ENCODE assay signal across 12 cellular contexts in genomic region chr11:61969391-61969758, GRCh38. TPM values are rescaled to one million over a fixed set of nuclear protein-coding genes. Genes with fewer than 3 reads are reported as not detected.
DNase-seq lines count a peak whose midpoint lies in the region; ATAC-seq and TF ChIP-seq lines count a peak whose summit lies in the region.
"Had no signal": no experiment of that assay in that cellular context is flagged by ENCODE, and none has a peak within 500 bp of the region (broad histone marks: within the 10 kb centered on the region; RNA-seq: fewer than 3 reads in every experiment).

No MANE protein-coding gene starts in this region.

- no peak for TF ChIP-seq CTCF in left lung (IDR thresholded peaks at IDR 0.05)

- peaks cover 19% of the 10 kb centered on the region for H3K36me3 Mint-ChIP-seq in T-helper 2 cell treated with Interferon-gamma antibody and Interleukin-4, amounts not matched to agents 5 μg/mL and 100 μg/mL, for 36 hours (ENCODE audit: low read depth)
- peaks cover 26% of the 10 kb centered on the region for H3K36me3 Mint-ChIP-seq in activated naive CD8-positive, alpha-beta T cell treated with anti-CD3 and anti-CD28 coated beads for 36 hours

- H3K4me3 ChIP-seq in left lung (peak overlapping the region in 1 of 2 donors; percentile 92), subcutaneous abdominal adipose tissue (ENCODE audit: low read depth in 1 of 5, low read length in 5 of 5) (no peak overlapping the region)

- peak overlapping the region in 2 of 5 donors; percentile 51 to 60 for H3K9ac ChIP-seq in subcutaneous abdominal adipose tissue (ENCODE audit: low read length in 5 of 5)

- no peak for DNase-seq in T-helper 2 cell treated with Interferon-gamma antibody and Interleukin-4, amounts not matched to agents 5 μg/mL and 100 μg/mL, for 36 hours (ENCODE audit: low spot score)
- DNase-seq in T-helper 2 cell (no peak), left lung (no peak), H4 (ENCODE audit: low spot score) (no peak), GOT3 (lab: John Stamatoyannopoulos, UW) (no peak)
- no peak for DNase-seq in activated naive CD8-positive, alpha-beta T cell treated with anti-CD3 and anti-CD28 coated beads for 36 hours
- DNase-seq: ACHN; NCI-H524 treated with DMSO at 0.1 percent for 48 hours; stimulated activated CD4-positive, alpha-beta T cell treated with anti-CD3 and anti-CD28 coated beads, Interleukin-1b, Interleukin-23, amount 100 ng/mL, for 48 hours had no signal

- no peak for ATAC-seq in left lung
- no peak for ATAC-seq in GM18520 (IDR thresholded peaks at IDR 0.05; ENCODE audit: unreplicated experiment)

- peaks cover 51% of the 10 kb centered on the region for H3K4me1 Mint-ChIP-seq in T-helper 2 cell treated with Interferon-gamma antibody and Interleukin-4, amounts not matched to agents 5 μg/mL and 100 μg/mL, for 36 hours (ENCODE audit: low read depth)
- H3K4me1 Mint-ChIP-seq in activated naive CD8-positive, alpha-beta T cell treated with anti-CD3 and anti-CD28 coated beads for 36 hours, result peaks cover 59% of the 10 kb centered on the region

- H3K9me3 Mint-ChIP-seq in T-helper 2 cell treated with Interferon-gamma antibody and Interleukin-4, amounts not matched to agents 5 μg/mL and 100 μg/mL, for 36 hours, result no peaks in the 10 kb centered on the region
- H3K9me3 Mint-ChIP-seq in activated naive CD8-positive, alpha-beta T cell treated with anti-CD3 and anti-CD28 coated beads for 36 hours, result no peaks in the 10 kb centered on the region

- H3K9me3 ChIP-seq in left lung (no peaks in the 10 kb centered on the region), subcutaneous abdominal adipose tissue (ENCODE audit: control insufficient read depth in 5 of 5, low read length in 5 of 5) (no peaks in the 10 kb centered on the region)

- H3K27me3 Mint-ChIP-seq in T-helper 2 cell treated with Interferon-gamma antibody and Interleukin-4, amounts not matched to agents 5 μg/mL and 100 μg/mL, for 36 hours (ENCODE audit: low read depth), result no peaks in the 10 kb centered on the region
- H3K27me3 Mint-ChIP-seq in activated naive CD8-positive, alpha-beta T cell treated with anti-CD3 and anti-CD28 coated beads for 36 hours, result no peaks in the 10 kb centered on the region

- H3K4me1 ChIP-seq in left lung, result peaks cover 66 to 68% of the 10 kb centered on the region in 2 donors
- peaks cover 22 to 77% (median 73%) of the 10 kb centered on the region in 5 donors for H3K4me1 ChIP-seq in subcutaneous abdominal adipose tissue (ENCODE audit: control insufficient read depth in 5 of 5, insufficient read depth in 5 of 5, low read length in 5 of 5)

- H3K27ac Mint-ChIP-seq in T-helper 2 cell treated with Interferon-gamma antibody and Interleukin-4, amounts not matched to agents 5 μg/mL and 100 μg/mL, for 36 hours, result peak overlapping the region; percentile 38
- H3K27ac Mint-ChIP-seq in activated naive CD8-positive, alpha-beta T cell treated with anti-CD3 and anti-CD28 coated beads for 36 hours, result no peak overlapping the region

- H3K36me3 ChIP-seq in left lung (peaks cover 0 to 28% of the 10 kb centered on the region in 2 donors), subcutaneous abdominal adipose tissue (ENCODE audit: control insufficient read depth in 5 of 5, insufficient read depth in 5 of 5, low read length in 5 of 5) (peaks cover 8 to 19% (median 12%) of the 10 kb centered on the region in 5 donors)

- H3K27me3 ChIP-seq in left lung (no peaks in the 10 kb centered on the region), subcutaneous abdominal adipose tissue (ENCODE audit: control insufficient read depth in 5 of 5, insufficient read depth in 4 of 5, low read length in 5 of 5) (no peaks in the 10 kb centered on the region)

- intact Hi-C loops in left lung (cut with DNase I), result no loop called here

- H3K4me3 Mint-ChIP-seq in T-helper 2 cell treated with Interferon-gamma antibody and Interleukin-4, amounts not matched to agents 5 μg/mL and 100 μg/mL, for 36 hours, result peak overlapping the region; percentile 47
- H3K4me3 Mint-ChIP-seq in activated naive CD8-positive, alpha-beta T cell treated with anti-CD3 and anti-CD28 coated beads for 36 hours, result peak overlapping the region; percentile 1

- H3K27ac ChIP-seq in left lung (peak overlapping the region; percentile 94 to 98), subcutaneous abdominal adipose tissue (ENCODE audit: low read depth, low read length) (peak overlapping the region; percentile 100)

RNA-seq across cellular contexts. Expression of gene FTH1, which starts 1.9 kb away (rescaled TPM):
- total RNA-seq in activated naive CD8-positive, alpha-beta T cell treated with anti-CD3 and anti-CD28 coated beads for 36 hours, result 100 to 1,000 TPM; 821 to 824 TPM
- 1,000 to 10,000 TPM; 3,536 to 5,494 TPM for total RNA-seq in left lung
- total RNA-seq in H4 (2014; rRNA removed; shearing (Covaris generic)), result 966 and 1,264 TPM in 2 replicates

RNA-seq across cellular contexts. Expression of gene BEST1, which starts 19.2 kb away (rescaled TPM):
- total RNA-seq in activated naive CD8-positive, alpha-beta T cell treated with anti-CD3 and anti-CD28 coated beads for 36 hours, result 1 to 10 TPM in 1 of 2 experiments, under 1 TPM in 1; 0.58 to 1.0 TPM
- total RNA-seq in left lung, result 10 to 100 TPM in 1 of 2 donors, 1 to 10 TPM in 1; 3.8 to 14.6 TPM
- 0.39 and 0.62 TPM in 2 replicates for total RNA-seq in H4 (2014; rRNA removed; shearing (Covaris generic))
- total RNA-seq: dermis blood vessel endothelial cell had no signal

RNA-seq across cellular contexts. Expression of gene RAB3IL1, which starts 52.0 kb away (rescaled TPM):
- total RNA-seq in activated naive CD8-positive, alpha-beta T cell treated with anti-CD3 and anti-CD28 coated beads for 36 hours, result not detected
- total RNA-seq in left lung, result 10 to 100 TPM; 10.8 to 13.3 TPM
- total RNA-seq in H4 (2014; rRNA removed; shearing (Covaris generic)), result 2.3 and 7.4 TPM in 2 replicates
